Comparison of ENCODE assay signal across 11 cellular contexts in genomic region chr1:205664399-205665108, GRCh38. TPM values are rescaled to one million over a fixed set of nuclear protein-coding genes. Genes with fewer than 3 reads are reported as not detected.
A peak's percentile ranks its signal among the peaks of the same experiment; 100 is the strongest.
DNase-seq lines count a peak whose midpoint lies in the region; ATAC-seq and TF ChIP-seq lines count a peak whose summit lies in the region.
"Had no signal": no experiment of that assay in that cellular context is flagged by ENCODE, and none has a peak within 500 bp of the region (broad histone marks: within the 10 kb centered on the region; RNA-seq: fewer than 3 reads in every experiment).

No MANE protein-coding gene starts in this region.

- peaks cover 51% of the 10 kb centered on the region for H3F3A ChIP-seq in PC-9 (ENCODE audit: insufficient read depth, low read depth)

- POLR2A ChIA-PET in HCT116 (lab: Charles Lee): no interaction called here
- POLR2A ChIA-PET in PC-9 (lab: Charles Lee; ENCODE audit: unreplicated experiment): no interaction called here
- POLR2A ChIA-PET in activated CD8-positive, alpha-beta T cell treated with anti-CD3 and anti-CD28 coated beads for 36 hours (lab: Charles Lee): no interaction called here

- H3K27ac ChIP-seq in HCT116 (ENCODE audit: low read depth, low read length) (peak overlapping the region; percentile 76), PC-9 (peak overlapping the region; percentile 90), endodermal cell (ENCODE audit: low read depth, low read length) (no peak overlapping the region), psoas muscle (no peak overlapping the region)
- H3K27ac ChIP-seq: ascending aorta had no signal

- TF ChIP-seq RAD21 in HCT116 (IDR thresholded peaks at IDR 0.05; ENCODE audit: low read depth): no peak

- TF ChIP-seq CTCF in HCT116 (IDR thresholded peaks at IDR 0.05 in 2 of 3, conservative IDR thresholded peaks at IDR 0.05 in 1 of 3; ENCODE audit: borderline replicate concordance in 1 of 3, insufficient read depth in 1 of 3, low read depth in 2 of 3, low read length in 2 of 3) (no peak), PC-9 (conservative IDR thresholded peaks at IDR 0.05) (no peak), endodermal cell (conservative IDR thresholded peaks at IDR 0.05) (no peak), psoas muscle (IDR thresholded peaks at IDR 0.05) (no peak)
- TF ChIP-seq CTCF in activated CD8-positive, alpha-beta T cell treated with anti-CD3 and anti-CD28 coated beads for 36 hours (IDR thresholded peaks at IDR 0.05): no peak

- peak overlapping the region; percentile 32 to 49 for H3K4me3 ChIP-seq in HCT116 (replicated peaks in 1 of 2; ENCODE audit: low read depth in 1 of 2, low read length in 2 of 2)
- peak overlapping the region; percentile 47; the same call in 1 of the 2 replicates for H3K4me3 ChIP-seq in PC-9
- no peak overlapping the region for H3K4me3 ChIP-seq in endodermal cell (ENCODE audit: low read length)
- no peak overlapping the region for H3K4me3 ChIP-seq in psoas muscle
- H3K4me3 ChIP-seq: ascending aorta had no signal

- BruUV-seq in HCT116 (replicated peaks; lab: Mats Ljungman, UMichigan) (no TSS peak), PC-9 (replicated peaks; lab: Mats Ljungman, UMichigan) (no TSS peak)

- CTCF ChIA-PET in HCT116 (lab: Charles Lee) (interaction anchor here (0.6 to 2.5 kb wide), 4 partner anchors 47 to 313 kb away, joined by 3 to 9 read pairs (median 4); no protein-coding TSS in a partner anchor), PC-9 (lab: Charles Lee) (interaction anchor here (1.2 kb wide), 1 partner anchor 47 kb away, joined by 11 read pairs; no protein-coding TSS in a partner anchor)
- CTCF ChIA-PET in activated CD8-positive, alpha-beta T cell treated with anti-CD3 and anti-CD28 coated beads for 36 hours (lab: Charles Lee): no interaction called here

- RAD21 ChIA-PET in HCT116 (lab: Charles Lee; ENCODE audit: low non-redundant PET in 1 of 2, low total read pairs in 2 of 2, uncharacterized antibody in 2 of 2, unreplicated experiment in 2 of 2): no interaction called here

- H3K4me3 Mint-ChIP-seq in endodermal cell (no peak overlapping the region), immature natural killer cell (no peak overlapping the region)
- H3K4me3 Mint-ChIP-seq in activated CD8-positive, alpha-beta T cell treated with anti-CD3 and anti-CD28 coated beads for 36 hours: no peak overlapping the region

- H3K9me3 ChIP-seq in HCT116 (ENCODE audit: control insufficient read depth in 1 of 2, insufficient read depth in 1 of 2, low read depth in 1 of 2, low read length in 2 of 2): no peaks in the 10 kb centered on the region
- H3K9me3 ChIP-seq in PC-9 (ENCODE audit: insufficient read depth, low read depth): no peaks in the 10 kb centered on the region
- no peaks in the 10 kb centered on the region for H3K9me3 ChIP-seq in endodermal cell (ENCODE audit: control insufficient read depth, low read length)
- no peaks in the 10 kb centered on the region for H3K9me3 ChIP-seq in psoas muscle
- H3K9me3 ChIP-seq: ascending aorta had no signal

- H3K36me3 ChIP-seq in HCT116 (ENCODE audit: control insufficient read depth in 1 of 2, insufficient read depth in 2 of 2, low read length in 2 of 2): no peaks in the 10 kb centered on the region
- H3K36me3 ChIP-seq in PC-9 (ENCODE audit: low read depth): 0 out of 2 replicates have a peak, but pooled peaks cover 16% of the 10 kb centered on the region
- H3K36me3 ChIP-seq in endodermal cell (ENCODE audit: control insufficient read depth, insufficient read depth, low read length): no peaks in the 10 kb centered on the region
- no peaks in the 10 kb centered on the region for H3K36me3 ChIP-seq in psoas muscle (ENCODE audit: insufficient read depth in 1 of 2, low read depth in 1 of 2)

- peak overlapping the region; percentile 52 for H3K9ac ChIP-seq in HCT116 (ENCODE audit: low read length)
- no peak overlapping the region for H3K9ac ChIP-seq in endodermal cell (ENCODE audit: extremely low read depth, low read length, poor library complexity, severe bottlenecking)

- H3K79me2 ChIP-seq in HCT116 (ENCODE audit: insufficient read depth, low read length) (no peaks in the 10 kb centered on the region; the same call in 1 of the 2 replicates), PC-9 (ENCODE audit: low read depth) (peaks cover 50% of the 10 kb centered on the region)

- H3K36me3 Mint-ChIP-seq in endodermal cell (ENCODE audit: low read depth) (peaks cover 8% of the 10 kb centered on the region), immature natural killer cell (no peaks in the 10 kb centered on the region)
- no peaks in the 10 kb centered on the region for H3K36me3 Mint-ChIP-seq in activated CD8-positive, alpha-beta T cell treated with anti-CD3 and anti-CD28 coated beads for 36 hours (ENCODE audit: low read depth)
- H3K36me3 Mint-ChIP-seq: naive thymus-derived CD8-positive, alpha-beta T cell had no signal

- H2AFZ ChIP-seq in HCT116 (ENCODE audit: low read depth, low read length, poor library complexity, severe bottlenecking): no peak overlapping the region
- H2AFZ ChIP-seq in PC-9: peak overlapping the region; percentile 70

- H3K27me3 Mint-ChIP-seq in endodermal cell (ENCODE audit: insufficient read depth) (peaks cover 6% of the 10 kb centered on the region), immature natural killer cell (ENCODE audit: low read depth in 3 of 3) (peaks cover 2 to 8% (median 3%) of the 10 kb centered on the region in 3 donors)
- H3K27me3 Mint-ChIP-seq in activated CD8-positive, alpha-beta T cell treated with anti-CD3 and anti-CD28 coated beads for 36 hours: peaks cover 4% of the 10 kb centered on the region

- peaks cover 29 to 56% of the 10 kb centered on the region in 2 experiments for H3K4me1 ChIP-seq in HCT116 (ENCODE audit: control insufficient read depth in 1 of 2, insufficient read depth in 2 of 2, low read length in 2 of 2)
- peaks cover 81% of the 10 kb centered on the region for H3K4me1 ChIP-seq in PC-9 (replicated peaks; ENCODE audit: insufficient read depth)
- H3K4me1 ChIP-seq in endodermal cell (ENCODE audit: control insufficient read depth, insufficient read depth, low read length): peaks cover 7% of the 10 kb centered on the region
- H3K4me1 ChIP-seq in psoas muscle: no peaks in the 10 kb centered on the region

- DNase-seq in HCT116 (ENCODE audit: low read depth, low spot score): peak; percentile 41
- peak; percentile 81 to 95 for DNase-seq in PC-9
- peak; percentile 51 for DNase-seq in endodermal cell
- no peak for DNase-seq in psoas muscle
- DNase-seq in immature natural killer cell: no peak
- DNase-seq in activated CD8-positive, alpha-beta T cell treated with anti-CD3 and anti-CD28 coated beads for 36 hours: no peak
- DNase-seq: foreskin fibroblast; naive thymus-derived CD8-positive, alpha-beta T cell; Right ventricle myocardium superior had no signal

- 93 to 97% methylated on average over 12 to 19 of the region's 20 CpGs for whole genome bisulfite sequencing in endodermal cell (ENCODE audit: insufficient coverage in 1 of 2, insufficient read length in 1 of 2), 2 experiments
- 31 to 50% (median 43%) methylated on average over 20 of the region's 20 CpGs for WGBS in psoas muscle, 3 donors

- intact Hi-C loops in HCT116 (cut with micrococcal nuclease) (no loop called here), PC-9 (cut with micrococcal nuclease; ENCODE audit: unreplicated experiment) (loop anchor here (1.0 to 5.0 kb wide), 3 partner anchors 16 to 443 kb away; partner anchors contain the start of gene SLC45A3), psoas muscle (cut with DNase I) (no loop called here)
- intact Hi-C loops in activated CD8-positive, alpha-beta T cell treated with anti-CD3 and anti-CD28 coated beads for 36 hours (cut with micrococcal nuclease): no loop called here

- H3K9me3 Mint-ChIP-seq in endodermal cell: no peaks in the 10 kb centered on the region
- H3K9me3 Mint-ChIP-seq in immature natural killer cell: peaks cover 0 to 2% (median 0%) of the 10 kb centered on the region in 6 donors
- H3K9me3 Mint-ChIP-seq in activated CD8-positive, alpha-beta T cell treated with anti-CD3 and anti-CD28 coated beads for 36 hours: no peaks in the 10 kb centered on the region
- H3K9me3 Mint-ChIP-seq: naive thymus-derived CD8-positive, alpha-beta T cell had no signal

- no peak overlapping the region for H3K27ac Mint-ChIP-seq in endodermal cell
- H3K27ac Mint-ChIP-seq in immature natural killer cell: peak overlapping the region in 1 of 6 donors; percentile 28
- no peak overlapping the region for H3K27ac Mint-ChIP-seq in activated CD8-positive, alpha-beta T cell treated with anti-CD3 and anti-CD28 coated beads for 36 hours

- H3K4me1 Mint-ChIP-seq in endodermal cell (peaks cover 38% of the 10 kb centered on the region), immature natural killer cell (no peaks in the 10 kb centered on the region)
- H3K4me1 Mint-ChIP-seq in activated CD8-positive, alpha-beta T cell treated with anti-CD3 and anti-CD28 coated beads for 36 hours (ENCODE audit: low read depth): peaks cover 5% of the 10 kb centered on the region

- ATAC-seq in HCT116: peak; percentile 86
- peak; percentile 32 to 48 (median 39) for ATAC-seq in psoas muscle
- ATAC-seq in activated CD8-positive, alpha-beta T cell treated with anti-CD3 and anti-CD28 coated beads for 36 hours: no peak
- no peak for ATAC-seq in GM21515 (IDR thresholded peaks at IDR 0.05; ENCODE audit: unreplicated experiment)
- ATAC-seq: naive thymus-derived CD8-positive, alpha-beta T cell had no signal

- TF ChIP-seq POLR2A in HCT116 (IDR thresholded peaks at IDR 0.05; ENCODE audit: borderline replicate concordance, extremely low read depth, insufficient read depth, insufficient read length): no peak

- no peaks in the 10 kb centered on the region for H4K20me1 ChIP-seq in HCT116 (ENCODE audit: insufficient read depth)
- H4K20me1 ChIP-seq in PC-9 (ENCODE audit: insufficient read depth): no peaks in the 10 kb centered on the region

- peak overlapping the region; percentile 81 for H3K4me2 ChIP-seq in HCT116 (ENCODE audit: low read length)
- H3K4me2 ChIP-seq in PC-9: peak overlapping the region; percentile 96

- no peaks in the 10 kb centered on the region for H3K9me2 ChIP-seq in HCT116 (ENCODE audit: insufficient read depth)
- no peaks in the 10 kb centered on the region for H3K9me2 ChIP-seq in PC-9 (ENCODE audit: insufficient read depth)

- H3K27me3 ChIP-seq in HCT116 (ENCODE audit: insufficient read depth, low read length): no peaks in the 10 kb centered on the region
- no peaks in the 10 kb centered on the region for H3K27me3 ChIP-seq in PC-9 (ENCODE audit: insufficient read depth, low read depth)
- H3K27me3 ChIP-seq in endodermal cell (ENCODE audit: control insufficient read depth, insufficient read depth, low read length, poor library complexity, severe bottlenecking): no peaks in the 10 kb centered on the region
- no peaks in the 10 kb centered on the region for H3K27me3 ChIP-seq in psoas muscle (ENCODE audit: insufficient read depth in 3 of 3, low read length in 2 of 3)
- H3K27me3 ChIP-seq: ascending aorta had no signal

RNA-seq across cellular contexts. Expression of gene SLC45A3, which starts 15.8 kb away (rescaled TPM):
- total RNA-seq in HCT116 (2021; ENCODE audit: unreplicated experiment) (12.3 TPM), PC-9 (2021) (15.2 and 19.9 TPM in 2 replicates), endodermal cell (10 to 100 TPM in 1 of 2 donors, 1 to 10 TPM in 1; 7.9 to 10.2 TPM), psoas muscle (1 to 10 TPM in 1 of 4 donors, under 1 TPM in 3; 0.32 to 2.7 (median 0.51) TPM)
- polyA plus RNA-seq in HCT116 (2012): 11.4 and 12.6 TPM in 2 replicates
- 22.4 TPM for polyA plus RNA-seq in endodermal cell (2013, experiment 1 of 2)
- polyA plus RNA-seq in endodermal cell (2013, experiment 2 of 2): 17.5 TPM
- polyA plus RNA-seq in psoas muscle (under 1 TPM; 0.15 to 0.95 (median 0.16) TPM), immature natural killer cell (not detected)
- under 1 TPM; 0.38 to 0.65 TPM for total RNA-seq in activated CD8-positive, alpha-beta T cell treated with anti-CD3 and anti-CD28 coated beads for 36 hours
- polyA plus RNA-seq: naive thymus-derived CD8-positive, alpha-beta T cell had no signal

RNA-seq across cellular contexts. Expression of gene ELK4, which starts 32.7 kb away (rescaled TPM):
- total RNA-seq in HCT116 (2021; ENCODE audit: unreplicated experiment) (46.2 TPM), PC-9 (2021) (40.3 and 48.1 TPM in 2 replicates), endodermal cell (10 to 100 TPM; 29.6 to 41.6 TPM), psoas muscle (10 to 100 TPM; 34.4 to 67.8 (median 43.7) TPM)
- 5.9 and 6.4 TPM in 2 replicates for polyA plus RNA-seq in HCT116 (2012)
- 10.4 TPM for polyA plus RNA-seq in endodermal cell (2013, experiment 1 of 2)
- 12.1 TPM for polyA plus RNA-seq in endodermal cell (2013, experiment 2 of 2)
- polyA plus RNA-seq in psoas muscle (10 to 100 TPM in 2 of 3 donors, 1 to 10 TPM in 1; 5.5 to 18.6 (median 11.2) TPM), immature natural killer cell (1 to 10 TPM; 2.8 to 5.7 (median 3.0) TPM)
- 10 to 100 TPM; 61.5 to 62.1 TPM for total RNA-seq in activated CD8-positive, alpha-beta T cell treated with anti-CD3 and anti-CD28 coated beads for 36 hours

Comparison
In these comparisons a context has a peak if more than half of its experiments do, and no peak if none do; other contexts are left out.
1. ATAC-seq: peak in HCT116 (single experiment) and psoas muscle (4 of 4); none in activated CD8-positive, alpha-beta T cell treated with anti-CD3 and anti-CD28 coated beads for 36 hours (single experiment) and GM21515 (single experiment).
2. DNase-seq: peak in HCT116 (single experiment), PC-9 (2 of 2) and endodermal cell (single experiment); none in psoas muscle (0 of 2), immature natural killer cell (0 of 3) and activated CD8-positive, alpha-beta T cell treated with anti-CD3 and anti-CD28 coated beads for 36 hours (single experiment).
3. H3K27ac ChIP-seq: peak in HCT116 (single experiment) and PC-9 (single experiment); none in endodermal cell (single experiment) and psoas muscle (single experiment).
4. H3K4me3 ChIP-seq: peak in HCT116 (2 of 2) and PC-9 (single experiment); none in endodermal cell (single experiment) and psoas muscle (single experiment).